11 cellular contexts compared by ENCODE assay signal in the genomic region with DNA sequence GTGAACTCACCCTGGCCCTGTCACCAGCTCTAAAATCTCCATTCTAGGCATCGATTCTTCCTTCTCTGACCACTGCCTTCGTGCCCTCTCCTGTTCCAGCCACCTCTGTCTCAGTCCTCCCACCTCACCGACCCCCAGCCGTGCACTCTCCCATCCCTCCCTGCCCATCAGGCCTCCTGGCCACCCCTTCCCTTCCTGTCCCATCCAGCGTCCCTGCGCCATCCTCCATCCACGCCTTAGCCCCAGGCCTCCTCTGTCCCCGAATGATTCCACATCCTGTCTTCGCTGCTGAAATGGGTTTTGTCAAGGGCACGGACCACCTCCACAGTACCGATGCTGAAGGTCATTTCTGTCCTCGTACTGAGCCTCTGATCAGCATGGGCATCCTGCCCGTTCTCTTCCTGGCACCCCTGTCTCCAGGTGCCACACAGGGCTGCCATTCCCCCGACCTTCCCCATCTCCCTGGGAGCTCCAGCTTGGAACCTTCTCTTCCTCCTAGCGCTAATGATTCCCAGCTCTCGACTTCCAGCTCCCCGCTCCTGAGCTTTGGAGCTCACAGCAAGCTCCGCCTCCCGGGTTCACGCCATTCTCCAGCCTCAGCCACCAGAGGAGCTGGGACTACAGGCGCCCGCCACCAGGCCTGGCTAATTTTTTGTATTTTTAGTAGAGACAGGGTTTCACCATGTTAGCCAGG. TPM values are rescaled to one million over a fixed set of nuclear protein-coding genes. Genes with fewer than 3 reads are reported as not detected.
A peak's percentile ranks its signal among the peaks of the same experiment; 100 is the strongest.
DNase-seq lines count a peak whose midpoint lies in the region; ATAC-seq and TF ChIP-seq lines count a peak whose summit lies in the region.
"Had no signal": no experiment of that assay in that cellular context is flagged by ENCODE, and none has a peak within 500 bp of the region (broad histone marks: within the 10 kb centered on the region; RNA-seq: fewer than 3 reads in every experiment).

No MANE protein-coding gene starts in this region.

- peaks cover 20% of the 10 kb centered on the region for H3K4me1 ChIP-seq in CD8-positive, alpha-beta T cell (ENCODE audit: insufficient read depth, low read length)
- H3K4me1 ChIP-seq in HUES6 (ENCODE audit: control insufficient read depth, insufficient read depth, low read length) = peaks cover 32% of the 10 kb centered on the region

- peak overlapping the region; percentile 50 for H3K9ac ChIP-seq in HUES6 (ENCODE audit: low read length)
- H3K9ac ChIP-seq: parathyroid adenoma had no signal

- no peak for TF ChIP-seq CTCF in CD8-positive, alpha-beta T cell (IDR thresholded peaks at IDR 0.05)

- H3K9me3 Mint-ChIP-seq in CD8-positive, alpha-beta T cell = no peaks in the 10 kb centered on the region

- CTCF ChIA-PET in CD8-positive, alpha-beta T cell (lab: Charles Lee) = interaction anchor here (1.2 to 2.6 kb wide), 4 partner anchors 11 to 146 kb away, joined by 3 to 18 read pairs (median 4); partner anchors contain the start of genes MRPL38 and TRIM47

- no peaks in the 10 kb centered on the region for H3K27me3 ChIP-seq in CD8-positive, alpha-beta T cell (ENCODE audit: insufficient read depth, low read length)
- H3K27me3 ChIP-seq in HUES6 (ENCODE audit: control insufficient read depth, insufficient read depth, low read length) = no peaks in the 10 kb centered on the region

- peak overlapping the region; percentile 15 for H3K4me3 Mint-ChIP-seq in CD8-positive, alpha-beta T cell

- peaks cover 37% of the 10 kb centered on the region for H3K36me3 Mint-ChIP-seq in CD8-positive, alpha-beta T cell

- no peaks in the 10 kb centered on the region for H3K36me3 ChIP-seq in CD8-positive, alpha-beta T cell (ENCODE audit: insufficient read depth, low read length)
- peaks cover 45% of the 10 kb centered on the region for H3K36me3 ChIP-seq in HUES6 (ENCODE audit: control insufficient read depth, insufficient read depth, low read length)

- intact Hi-C loops in CD8-positive, alpha-beta T cell (cut with DNase I, micrococcal nuclease) = no loop called here
- intact Hi-C loops in posterior vena cava (cut with DNase I) (no loop called here), Right ventricle myocardium superior (cut with DNase I) (loop anchor here (10.0 kb wide), 1 partner anchor 119 kb away; a partner anchor contains a TSS)

- H3K4me3 ChIP-seq in CD8-positive, alpha-beta T cell (ENCODE audit: low read depth, low read length) = no peak overlapping the region
- no peak overlapping the region for H3K4me3 ChIP-seq in HUES6 (ENCODE audit: low read depth, low read length)

- H3K27ac ChIP-seq in CD8-positive, alpha-beta T cell (ENCODE audit: low read depth, low read length) = no peak overlapping the region
- H3K27ac ChIP-seq in HUES6 (ENCODE audit: low read depth, low read length) (no peak overlapping the region), cingulate gyrus (ENCODE audit: low read depth, low read length) (peak overlapping the region; percentile 32)
- H3K27ac ChIP-seq: parathyroid adenoma had no signal

- no peaks in the 10 kb centered on the region for H3K9me3 ChIP-seq in CD8-positive, alpha-beta T cell (ENCODE audit: low read length)
- H3K9me3 ChIP-seq in HUES6 (ENCODE audit: control insufficient read depth, insufficient read depth, low read depth, low read length) = no peaks in the 10 kb centered on the region

- POLR2A ChIA-PET in CD8-positive, alpha-beta T cell (lab: Charles Lee) = interaction anchor here (1.5 to 4.6 kb wide), 2 partner anchors 11 to 18 kb away, joined by 4 to 54 read pairs; no protein-coding TSS in a partner anchor

- DNase-seq in CD8-positive, alpha-beta T cell = no peak
- peak; percentile 69 for DNase-seq in posterior vena cava (ENCODE audit: low spot score)
- DNase-seq in NOMO-1 (lab: John Stamatoyannopoulos, UW; ENCODE audit: unreplicated experiment in 2 of 2) = no peak
- DNase-seq in Right ventricle myocardium superior = no peak
- DNase-seq in amygdala (lab: John Stamatoyannopoulos, UW) = no peak
- DNase-seq: NCI-H1930, SIG-M5 had no signal

- H3K27ac Mint-ChIP-seq in CD8-positive, alpha-beta T cell = peak overlapping the region; percentile 25

- H3K27me3 Mint-ChIP-seq in CD8-positive, alpha-beta T cell (ENCODE audit: low read depth) = no peaks in the 10 kb centered on the region

- peaks cover 25% of the 10 kb centered on the region for H3K4me1 Mint-ChIP-seq in CD8-positive, alpha-beta T cell (ENCODE audit: low read depth)

- ATAC-seq in CD8-positive, alpha-beta T cell = no peak
- no peak for ATAC-seq in HG02840 (IDR thresholded peaks at IDR 0.05; ENCODE audit: low FRiP score, unreplicated experiment)
- ATAC-seq in Right ventricle myocardium superior (ENCODE audit: poor library complexity) = no peak

RNA-seq across cellular contexts. Expression of gene TRIM65, which starts 2.6 kb away (rescaled TPM):
- 10 to 100 TPM; 13.6 to 15.1 TPM for total RNA-seq in CD8-positive, alpha-beta T cell
- total RNA-seq in posterior vena cava = 10 to 100 TPM; 12.8 to 15.7 TPM
- total RNA-seq in Right ventricle myocardium superior = 9.1 TPM

RNA-seq across cellular contexts. Expression of gene MRPL38, which starts 10.5 kb away (rescaled TPM):
- 100 to 1,000 TPM; 171 to 181 TPM for total RNA-seq in CD8-positive, alpha-beta T cell
- total RNA-seq in posterior vena cava (10 to 100 TPM; 49.3 to 55.5 TPM), Right ventricle myocardium superior (113 TPM)

RNA-seq across cellular contexts. Expression of gene TRIM47, which starts 15.8 kb away (rescaled TPM):
- 1 to 10 TPM; 1.6 to 1.7 TPM for total RNA-seq in CD8-positive, alpha-beta T cell
- total RNA-seq in posterior vena cava (10 to 100 TPM; 60.8 to 70.9 TPM), Right ventricle myocardium superior (33.4 TPM)

RNA-seq across cellular contexts. Expression of gene WBP2, which starts 39.1 kb away (rescaled TPM):
- 10 to 100 TPM; 69.1 to 80.2 TPM for total RNA-seq in CD8-positive, alpha-beta T cell
- total RNA-seq in posterior vena cava (100 to 1,000 TPM in 1 of 2 donors, 10 to 100 TPM in 1; 75.8 to 111 TPM), Right ventricle myocardium superior (145 TPM)

RNA-seq across cellular contexts. Expression of gene FBF1, which starts 46.6 kb away (rescaled TPM):
- 10 to 100 TPM; 18.6 to 21.1 TPM for total RNA-seq in CD8-positive, alpha-beta T cell
- total RNA-seq in posterior vena cava (1 to 10 TPM; 4.5 to 6.8 TPM), Right ventricle myocardium superior (4.7 TPM)

Comparison
In these comparisons a context has a peak if more than half of its experiments do, and no peak if none do; other contexts are left out.
1. RNA of gene TRIM47, which starts 15.8 kb away (total RNA-seq): 60.8 to 70.9 TPM in posterior vena cava and 33.4 TPM in Right ventricle myocardium superior (single experiment); 1.6 to 1.7 TPM in CD8-positive, alpha-beta T cell; every median in the first group is over 10 times any median in the second.